Comparison of ENCODE assay signal across 8 cellular contexts in the genomic region with DNA sequence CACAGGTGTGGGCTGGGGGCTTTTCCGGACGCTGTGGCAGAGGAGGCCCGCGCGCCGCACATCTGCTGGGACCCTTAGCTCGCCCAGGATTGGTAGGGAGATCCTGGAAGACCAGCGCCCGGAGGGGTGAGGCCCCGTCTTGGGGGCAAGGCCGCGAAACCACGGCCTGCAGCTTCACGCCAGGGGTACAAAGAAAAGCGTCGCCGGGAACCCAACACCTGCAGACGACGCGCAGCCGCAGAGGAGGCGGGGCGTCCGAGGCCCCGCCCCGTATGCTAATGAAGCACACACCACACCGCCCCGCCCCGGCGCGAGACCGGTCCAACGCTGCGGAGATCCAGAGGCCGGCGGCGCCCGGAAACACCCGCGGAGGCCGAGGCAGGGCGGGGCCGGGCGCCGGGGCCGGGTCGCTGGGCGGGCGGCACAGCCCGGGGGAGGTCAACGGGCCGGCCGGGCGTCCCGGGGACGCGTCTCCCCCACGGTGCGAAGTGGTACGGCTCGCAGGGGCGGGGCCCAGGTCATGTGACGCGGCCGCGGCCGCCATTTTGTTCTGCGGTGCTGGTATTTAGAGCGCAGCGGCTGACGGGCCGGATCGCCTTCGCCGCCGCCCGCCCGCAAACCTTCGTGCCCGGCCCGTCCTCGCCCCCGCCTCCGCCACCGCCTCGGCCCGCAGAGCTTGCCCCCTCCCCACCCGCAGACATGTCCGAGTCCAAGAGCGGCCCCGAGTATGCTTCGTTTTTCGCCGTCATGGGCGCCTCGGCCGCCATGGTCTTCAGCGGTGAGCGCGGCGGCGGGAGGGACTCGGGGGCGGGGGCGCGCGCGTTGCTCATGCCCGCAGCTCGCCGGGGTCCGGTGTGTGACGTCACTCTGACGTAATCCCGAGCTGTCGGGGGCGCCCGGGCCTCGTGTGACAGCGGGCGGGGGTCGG. TPM values are rescaled to one million over a fixed set of nuclear protein-coding genes. Genes with fewer than 3 reads are reported as not detected.
A peak's percentile ranks its signal among the peaks of the same experiment; 100 is the strongest.
DNase-seq lines count a peak whose midpoint lies in the region; ATAC-seq and TF ChIP-seq lines count a peak whose summit lies in the region.

ATP6V0C (plus strand) TSS at position 548 of the 928 bp plus-strand sequence; CDS start at position 700, 152 bp downstream.

- POLR2A ChIA-PET in HEK293T (lab: Yijun Ruan, JAX), result interaction anchor here (0.9 to 2.3 kb wide), 7 partner anchors 9 to 54 kb away, joined by 3 to 6 read pairs (median 4); partner anchors contain the start of genes CEMP1, TBC1D24 and TEDC2

- intact Hi-C loops in activated naive CD4-positive, alpha-beta T cell treated with anti-CD3 and anti-CD28 coated beads for 36 hours (cut with micrococcal nuclease), result loop anchor here (1.0 to 5.0 kb wide), 5 partner anchors 19 to 290 kb away; partner anchors contain the start of genes CCNF, E4F1 and PRSS27

- peaks cover 0 to 66% (median 49%) of the 10 kb centered on the region in 3 donors for H3K4me1 ChIP-seq in gastroesophageal sphincter

- H3K4me1 Mint-ChIP-seq in activated naive CD4-positive, alpha-beta T cell treated with anti-CD3 and anti-CD28 coated beads for 36 hours (ENCODE audit: low read depth), result peaks cover 49% of the 10 kb centered on the region

- peaks cover 4% of the 10 kb centered on the region for H3K36me3 Mint-ChIP-seq in activated naive CD4-positive, alpha-beta T cell treated with anti-CD3 and anti-CD28 coated beads for 36 hours (ENCODE audit: low read depth)

- no peaks in the 10 kb centered on the region for H3K9me3 ChIP-seq in gastroesophageal sphincter

- peak within 1 kb of the TSS; percentile 91 for H3K27ac Mint-ChIP-seq in activated naive CD4-positive, alpha-beta T cell treated with anti-CD3 and anti-CD28 coated beads for 36 hours

- WGBS in gastroesophageal sphincter (ENCODE audit: low coverage in 1 of 2), 2 donors, result 0 to 5% methylated on average over 4 to 11 of the region's 122 CpGs

- H3K9me3 Mint-ChIP-seq in activated naive CD4-positive, alpha-beta T cell treated with anti-CD3 and anti-CD28 coated beads for 36 hours, result no peaks in the 10 kb centered on the region

- peak within 1 kb of the TSS; percentile 82 to 97 for H3K4me3 ChIP-seq in gastroesophageal sphincter

- H3K4me3 Mint-ChIP-seq in activated naive CD4-positive, alpha-beta T cell treated with anti-CD3 and anti-CD28 coated beads for 36 hours, result peak within 1 kb of the TSS; percentile 90

- no peak for TF ChIP-seq EP300 in gastroesophageal sphincter (IDR thresholded peaks at IDR 0.05)

- ATAC-seq in gastroesophageal sphincter, result peak; percentile 90

- H3K27me3 ChIP-seq in gastroesophageal sphincter, result no peaks in the 10 kb centered on the region

- no peaks in the 10 kb centered on the region for H3K36me3 ChIP-seq in gastroesophageal sphincter

- CTCF ChIA-PET in HEK293T (lab: Yijun Ruan, JAX), result interaction anchor here (1.0 kb wide), 1 partner anchor 13 kb away, joined by 3 read pairs; no protein-coding TSS in a partner anchor
- CTCF ChIA-PET in activated naive CD4-positive, alpha-beta T cell treated with anti-CD3 and anti-CD28 coated beads for 36 hours (lab: Charles Lee), result interaction anchor here (0.7 kb wide), 1 partner anchor 25 kb away, joined by 3 read pairs; no protein-coding TSS in a partner anchor

- TF ChIP-seq POLR2A in gastroesophageal sphincter (IDR thresholded peaks at IDR 0.05), result peak; percentile 90 to 96

- H3K27me3 Mint-ChIP-seq in activated naive CD4-positive, alpha-beta T cell treated with anti-CD3 and anti-CD28 coated beads for 36 hours (ENCODE audit: low read depth), result no peaks in the 10 kb centered on the region

- H3K27ac ChIP-seq in gastroesophageal sphincter (peak within 1 kb of the TSS; percentile 94 to 98 (median 96)), substantia nigra (ENCODE audit: low read depth, low read length, poor library complexity, severe bottlenecking) (peak within 1 kb of the TSS; percentile 96)

- DNase-seq in GM03348 (ENCODE audit: low spot score) (peak; percentile 96), HEK293T (ENCODE audit: extremely low spot score) (peak; percentile 93), MV-4-11 (lab: John Stamatoyannopoulos, UW) (peak; percentile 77), SK-N-DZ (ENCODE audit: low spot score) (peak; percentile 90), nucleus accumbens (lab: John Stamatoyannopoulos, UW) (peak in 55 of 56 donors; percentile 31 to 97 (median 89)), substantia nigra (lab: John Stamatoyannopoulos, UW) (peak; percentile 70 to 99 (median 90))
- peak; percentile 89 for DNase-seq in activated naive CD4-positive, alpha-beta T cell treated with anti-CD3 and anti-CD28 coated beads for 36 hours

- TF ChIP-seq CTCF in gastroesophageal sphincter (IDR thresholded peaks at IDR 0.05), result peak in 1 of 4 experiments; percentile 20

TF ChIP-seq in HEK293T, 16 proteins besides CTCF, POLR2A, EP300 and RAD21:
- TF ChIP-seq CTBP1 (IDR thresholded peaks at IDR 0.05; ENCODE audit: borderline replicate concordance) (no peak), ZNF384 (IDR thresholded peaks at IDR 0.05) (no peak), FOXA1 (IDR thresholded peaks at IDR 0.05) (no peak), FOXM1 (IDR thresholded peaks at IDR 0.05; ENCODE audit: borderline replicate concordance) (peak; percentile 25; the same call in 1 of the 2 replicates), ELF4 (IDR thresholded peaks at IDR 0.05) (no peak), L3MBTL2 (conservative IDR thresholded peaks at IDR 0.05) (0 out of 2 replicates have a peak, but pooled peaks have one; percentile 47), ARNT (IDR thresholded peaks at IDR 0.05) (peak; percentile 77)

RNA-seq across cellular contexts. Expression of gene ATP6V0C, which starts in this region (rescaled TPM):
- 46.7 and 54.3 TPM in 2 replicates for polyA plus RNA-seq in SK-N-DZ (2014; cell fraction: cytosol; rRNA removed)
- polyA plus RNA-seq in SK-N-DZ (2014; cell fraction: nucleus; rRNA removed), result 26.1 and 32.0 TPM in 2 replicates
- 10 to 100 TPM; 81.9 TPM for total RNA-seq in activated naive CD4-positive, alpha-beta T cell treated with anti-CD3 and anti-CD28 coated beads for 36 hours
- total RNA-seq in gastroesophageal sphincter, result 10 to 100 TPM; 37.5 to 62.2 (median 50.9) TPM

Comparison
In these comparisons a context has a peak if more than half of its experiments do, and no peak if none do; other contexts are left out.
1. Peak in every context shown above with its lines: DNase-seq, ATAC-seq, H3K4me3 ChIP-seq and H3K27ac ChIP-seq.